Comparison of ENCODE assay signal across 8 cellular contexts in the genomic region with DNA sequence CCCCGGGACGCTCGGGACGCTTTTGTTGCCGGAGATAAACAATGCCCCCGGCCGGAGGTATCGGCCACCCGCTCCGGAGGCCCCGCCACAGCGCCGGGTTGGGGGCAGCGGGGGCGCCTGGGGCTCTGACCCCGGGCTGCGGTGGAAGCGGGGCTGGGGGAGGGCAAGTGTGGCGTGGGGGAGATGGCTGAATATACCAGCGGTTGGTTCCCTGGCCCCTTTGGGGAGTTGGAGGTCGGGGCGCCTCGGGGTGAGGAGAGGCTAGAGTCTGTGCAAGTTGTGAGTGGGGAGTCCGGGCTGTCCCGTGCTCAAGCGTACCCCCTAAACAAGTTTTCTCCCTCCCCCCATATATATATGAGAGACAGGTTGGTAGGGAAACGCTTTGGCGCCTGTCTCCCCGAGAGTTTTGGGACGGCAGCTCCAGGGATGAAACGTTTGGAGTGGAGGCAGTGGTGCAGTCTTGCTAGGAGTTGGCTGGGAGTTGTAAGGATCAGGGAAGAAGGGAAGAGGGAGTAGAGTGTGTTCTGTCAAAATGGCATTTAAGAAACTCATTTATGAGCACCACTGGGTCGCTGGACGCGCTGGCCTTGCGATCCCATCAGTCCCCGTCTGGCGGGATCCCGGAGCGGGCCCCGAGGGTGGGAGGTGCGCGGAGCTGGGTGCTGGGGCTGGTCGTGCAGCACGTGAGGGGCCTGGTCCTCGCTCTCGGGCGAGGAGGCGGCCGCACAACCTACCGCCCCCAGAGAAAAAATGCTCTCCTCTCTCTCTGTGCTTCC. TPM values are rescaled to one million over a fixed set of nuclear protein-coding genes. Genes with fewer than 3 reads are reported as not detected.
DNase-seq lines count a peak whose midpoint lies in the region; ATAC-seq and TF ChIP-seq lines count a peak whose summit lies in the region.

No MANE protein-coding gene starts in this region.

- H3K9ac ChIP-seq in HUES6 (ENCODE audit: low read length) (peak overlapping the region; percentile 93), rectal smooth muscle tissue (ENCODE audit: low read length) (peak overlapping the region; percentile 21)

- CTCF ChIA-PET in Caco-2 (lab: Charles Lee) = no interaction called here

- H3K27me3 Mint-ChIP-seq in Caco-2 (ENCODE audit: insufficient read depth, unreplicated experiment) = no peaks in the 10 kb centered on the region
- H3K27me3 Mint-ChIP-seq in activated T-helper 17 cell treated with anti-CD3 and anti-CD28 coated beads, Interleukin-2, amount 50 U/mL, for 72 hours = peaks cover 42% of the 10 kb centered on the region

- no peaks in the 10 kb centered on the region for H3K36me3 Mint-ChIP-seq in Caco-2 (ENCODE audit: insufficient read depth, unreplicated experiment)
- no peaks in the 10 kb centered on the region for H3K36me3 Mint-ChIP-seq in activated T-helper 17 cell treated with anti-CD3 and anti-CD28 coated beads, Interleukin-2, amount 50 U/mL, for 72 hours (ENCODE audit: low read depth)

- POLR2A ChIA-PET in Caco-2 (lab: Charles Lee) = no interaction called here

- peaks cover 16% of the 10 kb centered on the region for H3K4me1 Mint-ChIP-seq in Caco-2 (ENCODE audit: low read depth, unreplicated experiment)
- H3K4me1 Mint-ChIP-seq in activated T-helper 17 cell treated with anti-CD3 and anti-CD28 coated beads, Interleukin-2, amount 50 U/mL, for 72 hours = peaks cover 11% of the 10 kb centered on the region

- peak; percentile 35 for ATAC-seq in activated T-helper 17 cell treated with anti-CD3 and anti-CD28 coated beads, Interleukin-2, amount 50 U/mL, for 72 hours (replicated peaks)
- peak; percentile 60 to 65 for ATAC-seq in left cardiac atrium
- no peak for ATAC-seq in GM18519 (IDR thresholded peaks at IDR 0.05; ENCODE audit: low FRiP score, unreplicated experiment)

- H3K9me3 ChIP-seq in Caco-2 (no peaks in the 10 kb centered on the region), HUES6 (ENCODE audit: control insufficient read depth, insufficient read depth, low read depth, low read length) (no peaks in the 10 kb centered on the region)

- H3K27me3 ChIP-seq in Caco-2 (replicated peaks; ENCODE audit: control insufficient read depth, insufficient read depth, low read length) (no peaks in the 10 kb centered on the region), HUES6 (ENCODE audit: control insufficient read depth, insufficient read depth, low read length) (no peaks in the 10 kb centered on the region), rectal smooth muscle tissue (ENCODE audit: control insufficient read depth, insufficient read depth, low read length) (no peaks in the 10 kb centered on the region)

- peak; percentile 63 to 70 for DNase-seq in Caco-2
- DNase-seq in left cardiac atrium = peak; percentile 29
- DNase-seq in 8988T = no peak
- no peak for DNase-seq in ureter (ENCODE audit: low spot score)

- H3K27ac Mint-ChIP-seq in Caco-2 (ENCODE audit: unreplicated experiment) = peak overlapping the region; percentile 3
- H3K27ac Mint-ChIP-seq in activated T-helper 17 cell treated with anti-CD3 and anti-CD28 coated beads, Interleukin-2, amount 50 U/mL, for 72 hours = no peak overlapping the region

- H3K36me3 ChIP-seq in Caco-2 (ENCODE audit: control insufficient read depth, insufficient read depth, low read length) (no peaks in the 10 kb centered on the region), HUES6 (ENCODE audit: control insufficient read depth, insufficient read depth, low read length) (no peaks in the 10 kb centered on the region), rectal smooth muscle tissue (ENCODE audit: control insufficient read depth, insufficient read depth, low read length) (no peaks in the 10 kb centered on the region)

- H3K4me3 Mint-ChIP-seq in Caco-2 (ENCODE audit: unreplicated experiment) = peak overlapping the region; percentile 76
- H3K4me3 Mint-ChIP-seq in activated T-helper 17 cell treated with anti-CD3 and anti-CD28 coated beads, Interleukin-2, amount 50 U/mL, for 72 hours = peak overlapping the region; percentile 78

- H3K27ac ChIP-seq in HUES6 (ENCODE audit: low read depth, low read length) = peak overlapping the region; percentile 92
- no peak overlapping the region for H3K27ac ChIP-seq in rectal smooth muscle tissue (ENCODE audit: low read depth, low read length)

- BruUV-seq in Caco-2 (replicated peaks; lab: Mats Ljungman, UMichigan) = no TSS peak

- H3K4me3 ChIP-seq in Caco-2 (ENCODE audit: low read depth, low read length) = peak overlapping the region; percentile 93
- H3K4me3 ChIP-seq in HUES6 (ENCODE audit: low read depth, low read length) = peak overlapping the region; percentile 95
- peak overlapping the region; percentile 75 for H3K4me3 ChIP-seq in rectal smooth muscle tissue (ENCODE audit: low read length)

- H3K9me3 Mint-ChIP-seq in Caco-2 (ENCODE audit: unreplicated experiment) = no peaks in the 10 kb centered on the region
- no peaks in the 10 kb centered on the region for H3K9me3 Mint-ChIP-seq in activated T-helper 17 cell treated with anti-CD3 and anti-CD28 coated beads, Interleukin-2, amount 50 U/mL, for 72 hours

- H3K4me1 ChIP-seq in Caco-2 (peaks cover 10% of the 10 kb centered on the region; the same call in 1 of the 2 replicates), HUES6 (ENCODE audit: control insufficient read depth, insufficient read depth, low read length) (peaks cover 23% of the 10 kb centered on the region), rectal smooth muscle tissue (ENCODE audit: control insufficient read depth, insufficient read depth, low read length) (no peaks in the 10 kb centered on the region)

- TF ChIP-seq CTCF in Caco-2 (IDR thresholded peaks at IDR 0.05; ENCODE audit: insufficient read depth in 1 of 2, low read depth in 1 of 2, low read length in 1 of 2, severe bottlenecking in 1 of 2, unreplicated experiment in 1 of 2) = no peak

- intact Hi-C loops in Caco-2 (cut with micrococcal nuclease; ENCODE audit: unreplicated experiment) = loop anchor here (1.0 to 2.0 kb wide), 3 partner anchors 34 to 160 kb away; a partner anchor contains a TSS
- intact Hi-C loops in left cardiac atrium (cut with DNase I) = loop anchor here in 1 of 2 donors (1.0 kb wide), 1 partner anchor 39 kb away; no protein-coding TSS in a partner anchor

RNA-seq across cellular contexts. Expression of a gene that starts 1.0 kb away (rescaled TPM):
- total RNA-seq in Caco-2 (2022) (18.6 and 19.1 TPM in 2 replicates), left cardiac atrium (1 to 10 TPM; 3.4 to 4.0 TPM), ureter (4.8 TPM)
- under 1 TPM; 0.86 to 0.87 TPM for total RNA-seq in activated T-helper 17 cell treated with anti-CD3 and anti-CD28 coated beads, Interleukin-2, amount 50 U/mL, for 72 hours

RNA-seq across cellular contexts. Expression of a gene that starts 33.8 kb away (rescaled TPM):
- total RNA-seq in Caco-2 (2022) = 57.3 and 60.0 TPM in 2 replicates
- 10 to 100 TPM; 16.6 to 17.0 TPM for total RNA-seq in activated T-helper 17 cell treated with anti-CD3 and anti-CD28 coated beads, Interleukin-2, amount 50 U/mL, for 72 hours
- total RNA-seq in left cardiac atrium = 10 to 100 TPM; 23.6 to 24.5 TPM
- total RNA-seq in ureter = 36.8 TPM

Comparison
In these comparisons a context has a peak if more than half of its experiments do, and no peak if none do; other contexts are left out.
1. DNase-seq: peak in Caco-2 (2 of 2) and left cardiac atrium (single experiment); none in 8988T (single experiment) and ureter (single experiment).
2. Peak in every context shown above with its lines, with median percentiles within 50 percentile points of each other: H3K4me3 ChIP-seq.